ENCODE assay signal across 8 cellular contexts in the genomic region with DNA sequence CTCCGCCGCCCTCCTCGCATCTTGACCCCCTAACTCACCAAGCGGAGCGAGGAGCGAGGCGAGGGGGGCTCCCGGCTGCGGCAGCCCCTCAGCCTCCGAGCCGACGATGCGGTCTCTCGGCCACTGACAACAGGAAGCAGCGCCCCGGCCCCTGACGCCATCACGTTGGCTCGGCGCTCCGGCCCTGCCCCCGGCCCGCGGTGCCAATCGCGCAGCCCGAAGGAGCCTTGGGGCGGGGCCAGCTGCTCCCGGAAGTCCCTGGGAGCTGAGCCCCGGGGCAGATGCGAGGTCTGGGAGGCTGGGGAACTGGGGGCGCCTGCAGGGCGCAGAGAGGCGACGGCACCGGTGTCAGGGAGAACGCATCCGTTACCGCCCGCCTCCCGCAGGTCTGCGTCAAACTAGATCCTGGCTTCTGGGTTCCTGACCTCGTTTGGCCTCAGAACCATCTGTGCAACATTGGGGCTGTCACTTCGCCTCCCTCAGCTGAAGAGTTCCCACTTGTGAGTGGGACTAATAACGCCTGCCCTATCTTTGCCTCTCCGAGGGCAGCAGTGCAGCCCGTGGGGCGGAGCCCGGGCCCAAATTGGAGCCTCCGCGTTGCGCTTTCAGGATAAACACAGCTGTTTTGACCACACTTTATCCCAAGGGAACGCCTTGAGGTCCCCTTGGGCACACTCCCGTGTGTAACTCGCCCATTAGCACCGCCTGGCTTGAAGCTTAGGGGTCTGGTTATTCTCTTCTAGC.
DNase-seq lines count a peak whose midpoint lies in the region; TF ChIP-seq lines count a peak whose summit lies in the region.
"Not testable (repeated sequence)": the region's sequence is repeated elsewhere in the genome, so short reads cannot be mapped to it uniquely, and the experiment has no call there.

No MANE protein-coding gene starts in this region.

- H3K56ac ChIP-seq in H9 (ENCODE audit: insufficient read length, low read depth, low read length): not testable (repeated sequence)

- not testable (repeated sequence) for H4K20me1 ChIP-seq in H9 (ENCODE audit: control insufficient read depth, insufficient read depth, insufficient read length)

- H2BK120ac ChIP-seq in H9 (ENCODE audit: low read depth, low read length, poor library complexity, severe bottlenecking): not testable (repeated sequence)

- peak overlapping the region; percentile 40 for H2AFZ ChIP-seq in H9 (ENCODE audit: low read length)

- peak overlapping the region; percentile 88 to 92 for H3K4me3 Mint-ChIP-seq in H9
- peak overlapping the region; percentile 81 for H3K4me3 Mint-ChIP-seq in activated naive CD4-positive, alpha-beta T cell treated with anti-CD3 and anti-CD28 coated beads for 36 hours

- not testable (repeated sequence) for H3K4ac ChIP-seq in H9 (ENCODE audit: low read depth, low read length)

- not testable (repeated sequence) for H3K4me1 Mint-ChIP-seq in H9
- H3K4me1 Mint-ChIP-seq in activated naive CD4-positive, alpha-beta T cell treated with anti-CD3 and anti-CD28 coated beads for 36 hours (ENCODE audit: low read depth): peaks cover 15% of the 10 kb centered on the region

- not testable (repeated sequence) for H3K23ac ChIP-seq in H9 (ENCODE audit: insufficient read length, low read depth, low read length)

- H3K27me3 ChIP-seq in H9 (ENCODE audit: insufficient read depth, low read length); neutrophil; stomach smooth muscle (ENCODE audit: control insufficient read depth in 1 of 2, insufficient read depth in 2 of 2, low read length in 2 of 2): not testable (repeated sequence)

- H3K23me2 ChIP-seq in H9 (ENCODE audit: insufficient read length, low read depth, low read length, poor library complexity, severe bottlenecking): not testable (repeated sequence)

- peak overlapping the region in 1 of 3 experiments; percentile 89; a peak in 2 of 7 replicates for H3K27ac Mint-ChIP-seq in H9
- peak overlapping the region; percentile 85 for H3K27ac Mint-ChIP-seq in activated naive CD4-positive, alpha-beta T cell treated with anti-CD3 and anti-CD28 coated beads for 36 hours

- H3T11ph ChIP-seq in H9 (ENCODE audit: low read length): not testable (repeated sequence)

- not testable (repeated sequence) for H2BK15ac ChIP-seq in H9 (ENCODE audit: low read depth, low read length)

- H3K79me2 ChIP-seq in H9 (ENCODE audit: insufficient read depth, low read length): not testable (repeated sequence)

- H2BK5ac ChIP-seq in H9 (ENCODE audit: insufficient read length, low read length): not testable (repeated sequence)

- H3K4me3 ChIP-seq in neutrophil (ENCODE audit: low read depth in 1 of 2, low read length in 1 of 2) (peak overlapping the region; percentile 69 to 76), stomach smooth muscle (ENCODE audit: low read length in 2 of 2) (peak overlapping the region; percentile 54 to 71)

- H3K4me1 ChIP-seq in H9 (ENCODE audit: insufficient read depth, low read length); stomach smooth muscle (ENCODE audit: control insufficient read depth, insufficient read depth, low read length): not testable (repeated sequence)
- peaks cover 67 to 71% of the 10 kb centered on the region in 2 experiments for H3K4me1 ChIP-seq in neutrophil (ENCODE audit: control insufficient read depth in 1 of 2, insufficient read depth in 1 of 2, low read depth in 1 of 2, low read length in 1 of 2)

- H2BK20ac ChIP-seq in H9 (ENCODE audit: low read depth, low read length, poor library complexity, severe bottlenecking): not testable (repeated sequence)

- DNase-seq in GDM1 (lab: John Stamatoyannopoulos, UW): peak; percentile 84
- peak; percentile 89 for DNase-seq in H9
- DNase-seq in LoVo (ENCODE audit: low spot score): peak; percentile 72
- DNase-seq in SK-N-DZ (ENCODE audit: low spot score): peak; percentile 79
- DNase-seq in activated naive CD4-positive, alpha-beta T cell treated with anti-CD3 and anti-CD28 coated beads for 36 hours: peak; percentile 88
- peak; percentile 84 for DNase-seq in germinal center (ENCODE audit: low spot score)

- CTCF ChIA-PET in activated naive CD4-positive, alpha-beta T cell treated with anti-CD3 and anti-CD28 coated beads for 36 hours (lab: Charles Lee): interaction anchor here (0.6 to 1.2 kb wide), 2 partner anchors 123 to 324 kb away, joined by 3 to 5 read pairs; no protein-coding TSS in a partner anchor

- not testable (repeated sequence) for H2AK5ac ChIP-seq in H9 (ENCODE audit: insufficient read length, low read length)

- H3K79me1 ChIP-seq in H9 (ENCODE audit: insufficient read depth, low read depth, low read length, poor library complexity, severe bottlenecking): not testable (repeated sequence)

- not testable (repeated sequence) for H3K27me3 Mint-ChIP-seq in H9 (ENCODE audit: low read depth); activated naive CD4-positive, alpha-beta T cell treated with anti-CD3 and anti-CD28 coated beads for 36 hours (ENCODE audit: low read depth)

- H3K36me3 Mint-ChIP-seq in H9 (ENCODE audit: insufficient read depth in 1 of 3, low read depth in 3 of 3); activated naive CD4-positive, alpha-beta T cell treated with anti-CD3 and anti-CD28 coated beads for 36 hours (ENCODE audit: low read depth): not testable (repeated sequence)

- TF ChIP-seq CTCF in H9 (conservative IDR thresholded peaks at IDR 0.05); neutrophil (IDR thresholded peaks at IDR 0.05): not testable (repeated sequence)

- not testable (repeated sequence) for H2BK12ac ChIP-seq in H9 (ENCODE audit: insufficient read length, low read depth, low read length)

- intact Hi-C loops in activated naive CD4-positive, alpha-beta T cell treated with anti-CD3 and anti-CD28 coated beads for 36 hours (cut with micrococcal nuclease): loop anchor here (2.0 kb wide), 1 partner anchor 60 kb away; no protein-coding TSS in a partner anchor

- H3K14ac ChIP-seq in H9 (ENCODE audit: insufficient read depth, low read length): not testable (repeated sequence)

- H3K9ac ChIP-seq in H9 (ENCODE audit: extremely low read depth, insufficient read length, low read length) (peak overlapping the region; percentile 14), stomach smooth muscle (ENCODE audit: low read length in 2 of 2) (peak overlapping the region; percentile 57 to 64)

- H4K8ac ChIP-seq in H9 (replicated peaks; ENCODE audit: insufficient read length, low read depth, low read length): not testable (repeated sequence)

- not testable (repeated sequence) for H3K36me3 ChIP-seq in neutrophil; stomach smooth muscle (ENCODE audit: control insufficient read depth in 2 of 2, insufficient read depth in 2 of 2, low read length in 2 of 2)

- WGBS in H9 (ENCODE audit: extremely low coverage, insufficient read length, low lambda C conversion rate): no CpG with 5 or more reads among the region's 56 CpGs

- H4K91ac ChIP-seq in H9 (ENCODE audit: insufficient read length, low read depth, low read length): not testable (repeated sequence)

- H3K4me2 ChIP-seq in H9 (ENCODE audit: insufficient read depth, insufficient read length, low read length): peak overlapping the region; percentile 77

- H3K18ac ChIP-seq in H9 (ENCODE audit: insufficient read length, low read depth, low read length): not testable (repeated sequence)

- H3K9me3 Mint-ChIP-seq in H9; activated naive CD4-positive, alpha-beta T cell treated with anti-CD3 and anti-CD28 coated beads for 36 hours: not testable (repeated sequence)

- not testable (repeated sequence) for H4K5ac ChIP-seq in H9 (ENCODE audit: insufficient read length, low read depth, low read length)

- not testable (repeated sequence) for H3K9me3 ChIP-seq in H9 (ENCODE audit: control insufficient read depth, low read depth, low read length); neutrophil; stomach smooth muscle (ENCODE audit: control insufficient read depth in 2 of 2, low read length in 2 of 2)

- H3K27ac ChIP-seq in H9 (ENCODE audit: insufficient read length, low read depth, low read length): not testable (repeated sequence)
- H3K27ac ChIP-seq in neutrophil (peak overlapping the region; percentile 90), stomach smooth muscle (ENCODE audit: low read length) (peak overlapping the region; percentile 66)
